In the genomic region with DNA sequence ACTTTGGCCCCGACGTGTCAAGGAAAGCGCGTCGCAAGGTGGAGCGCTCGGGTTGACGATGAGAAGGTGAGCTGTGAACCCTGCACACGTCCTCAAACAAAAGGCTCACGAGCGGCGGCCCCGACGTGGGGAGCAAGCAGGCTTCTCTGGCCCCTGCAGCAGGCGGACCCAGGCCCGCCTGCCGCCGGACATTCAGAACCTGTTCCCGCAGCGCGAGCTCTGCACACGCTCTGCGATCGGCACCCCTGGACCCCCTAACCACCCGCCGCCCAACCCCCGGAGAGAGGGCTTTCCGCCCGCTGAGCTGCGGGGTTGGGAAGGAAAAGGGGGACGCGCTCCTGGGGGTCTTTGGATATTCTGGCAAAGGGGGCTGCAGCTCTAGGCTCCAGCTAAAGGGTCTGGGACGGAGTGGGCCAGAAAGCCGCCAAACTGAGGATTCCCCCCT, we compare ENCODE assay signal across 9 cellular contexts. TPM values are rescaled to one million over a fixed set of nuclear protein-coding genes. Genes with fewer than 3 reads are reported as not detected.
DNase-seq lines count a peak whose midpoint lies in the region; ATAC-seq and TF ChIP-seq lines count a peak whose summit lies in the region.
"Had no signal": no experiment of that assay in that cellular context is flagged by ENCODE, and none has a peak within 500 bp of the region (broad histone marks: within the 10 kb centered on the region; RNA-seq: fewer than 3 reads in every experiment).

No MANE protein-coding gene starts in this region.

- H3K36me3 Mint-ChIP-seq in activated CD8-positive, alpha-beta memory T cell treated with anti-CD3 and anti-CD28 coated beads, Interleukin-2, amount 10 ng/mL, durations not matched to agents 7 days and 5 days: peaks cover 3% of the 10 kb centered on the region

- TF ChIP-seq EP300 in upper lobe of left lung (IDR thresholded peaks at IDR 0.05): no peak

- peak overlapping the region in 1 of 2 donors; percentile 82 for H3K27ac ChIP-seq in lung (ENCODE audit: low read depth in 1 of 2, low read length in 1 of 2)
- H3K27ac ChIP-seq in upper lobe of left lung: no peak overlapping the region

- H3K36me3 ChIP-seq in lung (ENCODE audit: control insufficient read depth in 2 of 2, insufficient read depth in 2 of 2, low read length in 2 of 2) (no peaks in the 10 kb centered on the region), upper lobe of left lung (no peaks in the 10 kb centered on the region)

- WGBS in lung, 2 donors: 21 to 32% methylated on average over 31 to 34 of the region's 34 CpGs
- 28 to 35% methylated on average over 13 to 24 of the region's 34 CpGs for WGBS in upper lobe of left lung, 2 donors

- H3K4me1 ChIP-seq in lung (ENCODE audit: control insufficient read depth in 2 of 2, insufficient read depth in 2 of 2, low read length in 2 of 2) (peaks cover 7 to 12% of the 10 kb centered on the region in 2 donors), upper lobe of left lung (peaks cover 10 to 27% (median 24%) of the 10 kb centered on the region in 4 donors)

- no peak for ATAC-seq in lung (ENCODE audit: insufficient read depth, low FRiP score)
- ATAC-seq in upper lobe of left lung (ENCODE audit: low FRiP score in 2 of 2): no peak
- ATAC-seq in activated CD8-positive, alpha-beta memory T cell treated with anti-CD3 and anti-CD28 coated beads, Interleukin-2, amount 10 ng/mL, durations not matched to agents 7 days and 5 days: no peak

- no peak overlapping the region for H3K27ac Mint-ChIP-seq in activated CD8-positive, alpha-beta memory T cell treated with anti-CD3 and anti-CD28 coated beads, Interleukin-2, amount 10 ng/mL, durations not matched to agents 7 days and 5 days

- CTCF ChIA-PET in activated CD8-positive, alpha-beta memory T cell treated with anti-CD3 and anti-CD28 coated beads, Interleukin-2, amount 10 ng/mL, durations not matched to agents 7 days and 5 days (lab: Charles Lee): no interaction called here

- peaks cover 30% of the 10 kb centered on the region for H3K27me3 Mint-ChIP-seq in activated CD8-positive, alpha-beta memory T cell treated with anti-CD3 and anti-CD28 coated beads, Interleukin-2, amount 10 ng/mL, durations not matched to agents 7 days and 5 days

- TF ChIP-seq CTCF in lung (IDR thresholded peaks at IDR 0.05; ENCODE audit: control extremely low read depth, extremely low read depth) (no peak), upper lobe of left lung (IDR thresholded peaks at IDR 0.05) (no peak)

- DNase-seq in NCI-H82 (lab: John Stamatoyannopoulos, UW): peak; percentile 11
- DNase-seq in NCI-H82 treated with DMSO at 0.1 percent for 48 hours (lab: John Stamatoyannopoulos, UW; ENCODE audit: unreplicated experiment): no peak
- peak; percentile 59 for DNase-seq in ecto neural progenitor cell (ENCODE audit: low spot score)
- no peak for DNase-seq in lung (ENCODE audit: low spot score)
- DNase-seq in upper lobe of left lung: peak in 1 of 2 donors; percentile 56
- DNase-seq in T-helper 2 cell: no peak
- no peak for DNase-seq in HPDE6-E6E7 (ENCODE audit: extremely low spot score)
- no peak for DNase-seq in activated CD8-positive, alpha-beta memory T cell treated with anti-CD3 and anti-CD28 coated beads, Interleukin-2, amount 10 ng/mL, durations not matched to agents 7 days and 5 days
- DNase-seq: OCI-M1 had no signal

- H3K9me3 Mint-ChIP-seq in activated CD8-positive, alpha-beta memory T cell treated with anti-CD3 and anti-CD28 coated beads, Interleukin-2, amount 10 ng/mL, durations not matched to agents 7 days and 5 days (ENCODE audit: low read depth): peaks cover 4% of the 10 kb centered on the region

- no peak for TF ChIP-seq POLR2A in upper lobe of left lung (IDR thresholded peaks at IDR 0.05)

- no peak overlapping the region for H3K4me3 Mint-ChIP-seq in activated CD8-positive, alpha-beta memory T cell treated with anti-CD3 and anti-CD28 coated beads, Interleukin-2, amount 10 ng/mL, durations not matched to agents 7 days and 5 days

- peaks cover 0 to 4% of the 10 kb centered on the region in 2 donors for H3K9me3 ChIP-seq in lung (ENCODE audit: control insufficient read depth in 2 of 2, insufficient read depth in 1 of 2, low read length in 1 of 2)
- no peaks in the 10 kb centered on the region for H3K9me3 ChIP-seq in upper lobe of left lung

- H3K4me3 ChIP-seq in lung (peak overlapping the region; percentile 18), upper lobe of left lung (peak overlapping the region in 3 of 4 donors; percentile 37 to 64 (median 54))

- H3K27me3 ChIP-seq in lung (ENCODE audit: control insufficient read depth, insufficient read depth) (peaks cover 12% of the 10 kb centered on the region), upper lobe of left lung (peaks cover 0 to 25% (median 14%) of the 10 kb centered on the region in 4 donors)

- no peaks in the 10 kb centered on the region for H3K4me1 Mint-ChIP-seq in activated CD8-positive, alpha-beta memory T cell treated with anti-CD3 and anti-CD28 coated beads, Interleukin-2, amount 10 ng/mL, durations not matched to agents 7 days and 5 days

RNA-seq across cellular contexts. Expression of a gene that starts 1.2 kb away (rescaled TPM):
- total RNA-seq in lung (10 to 100 TPM in 1 of 2 donors, 1 to 10 TPM in 1; 1.3 to 13.1 TPM), upper lobe of left lung (1 to 10 TPM in 2 of 6 donors, under 1 TPM in 4; under 0.01 to 1.7 (median 0.39) TPM)
- under 1 TPM; 0.06 to 0.76 TPM for polyA plus RNA-seq in lung
- total RNA-seq in activated CD8-positive, alpha-beta memory T cell treated with anti-CD3 and anti-CD28 coated beads, Interleukin-2, amount 10 ng/mL, durations not matched to agents 7 days and 5 days: not detected

Comparison
In these comparisons a context has a peak if more than half of its experiments do, and no peak if none do; other contexts are left out.
1. DNase-seq: peak in NCI-H82 (single experiment) and ecto neural progenitor cell (single experiment); none in NCI-H82 treated with DMSO at 0.1 percent for 48 hours (single experiment), lung (single experiment), T-helper 2 cell (0 of 5), HPDE6-E6E7 (single experiment) and activated CD8-positive, alpha-beta memory T cell treated with anti-CD3 and anti-CD28 coated beads, Interleukin-2, amount 10 ng/mL, durations not matched to agents 7 days and 5 days (single experiment).